21 cellular contexts compared by ENCODE assay signal in the genomic region with DNA sequence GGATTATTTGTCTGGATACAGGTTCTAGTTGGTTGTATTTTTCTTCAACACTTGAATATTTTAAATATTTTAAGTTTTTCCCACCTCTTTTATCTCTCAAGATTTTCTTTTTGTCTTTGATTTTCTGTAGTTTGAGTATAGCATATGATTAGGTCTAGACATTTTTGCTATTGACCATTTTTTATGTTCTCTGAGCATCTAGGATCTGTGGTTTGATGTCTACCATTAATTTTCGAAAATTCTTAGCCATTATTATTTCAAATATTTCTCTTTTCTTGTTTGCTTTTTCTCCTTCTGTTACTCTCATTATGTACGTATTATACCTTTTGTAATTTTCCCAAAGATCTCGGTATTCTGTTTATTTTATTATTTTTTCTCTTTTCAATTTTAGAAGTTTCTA.
DNase-seq lines count a peak whose midpoint lies in the region; ATAC-seq, FAIRE-seq and TF ChIP-seq lines count a peak whose summit lies in the region.
"Had no signal": no experiment of that assay in that cellular context is flagged by ENCODE, and none has a peak within 500 bp of the region (broad histone marks: within the 10 kb centered on the region; RNA-seq: fewer than 3 reads in every experiment).

No MANE protein-coding gene starts in this region.

- DNase-seq in RCC 7860 (ENCODE audit: low spot score) (no peak), dorsolateral prefrontal cortex (no peak), mammary epithelial cell (no peak)
- no peak for DNase-seq in activated naive CD8-positive, alpha-beta T cell treated with anti-CD3 and anti-CD28 coated beads, Interleukin-2, amount 50 U/mL, for 24 hours
- DNase-seq: 8988T; AML-193; Caco-2; Calu3; CD4-positive, alpha-beta T cell; CD8-positive, alpha-beta T cell; DND-41; EL; GF-D8 had no signal

- intact Hi-C loops in dorsolateral prefrontal cortex (cut with DNase I): no loop called here
- intact Hi-C loops in mammary epithelial cell (cut with micrococcal nuclease): no loop called here

- dilution Hi-C loops in mammary epithelial cell (cut with HindIII; ENCODE audit: low sequenced_read_pairs): loop anchor here (10.0 kb wide), 1 partner anchor 56 kb away; no protein-coding TSS in a partner anchor

- ATAC-seq in activated naive CD8-positive, alpha-beta T cell treated with anti-CD3 and anti-CD28 coated beads, Interleukin-2, amount 50 U/mL, for 24 hours: no peak
- ATAC-seq: A549; CD8-positive, alpha-beta T cell had no signal

- H3K4me1 Mint-ChIP-seq in activated naive CD8-positive, alpha-beta T cell treated with anti-CD3 and anti-CD28 coated beads, Interleukin-2, amount 50 U/mL, for 24 hours: no peaks in the 10 kb centered on the region
- H3K4me1 Mint-ChIP-seq: B cell had no signal

- no peak overlapping the region for H3K4me2 ChIP-seq in mammary epithelial cell (ENCODE audit: insufficient read depth, low read depth, low read length)
- H3K4me2 ChIP-seq: A549; BLaER1 treated with 17β-estradiol and CSF1 and Interleukin-3, amounts not matched to agents 10 nM and 100 nM had no signal

- H3K4me3 ChIP-seq in dorsolateral prefrontal cortex (no peak overlapping the region), mammary epithelial cell (replicated peaks in 1 of 3; ENCODE audit: insufficient read depth in 1 of 3, low read depth in 2 of 3, low read length in 3 of 3) (no peak overlapping the region)
- H3K4me3 ChIP-seq: A549; BLaER1 treated with 17β-estradiol and CSF1 and Interleukin-3, amounts not matched to agents 10 nM and 100 nM had no signal

- H3K27ac ChIP-seq in dorsolateral prefrontal cortex (no peak overlapping the region), mammary epithelial cell (ENCODE audit: insufficient read depth, low read depth, low read length) (no peak overlapping the region)
- H3K27ac ChIP-seq: A549; BLaER1 treated with 17β-estradiol and CSF1 and Interleukin-3, amounts not matched to agents 10 nM and 100 nM; C4-2B had no signal

- TF ChIP-seq CTCF in dorsolateral prefrontal cortex (IDR thresholded peaks at IDR 0.05 in 54 of 56, conservative IDR thresholded peaks at IDR 0.05 in 2 of 56; ENCODE audit: low read depth in 1 of 56, partially characterized antibody in 56 of 56) (no peak), mammary epithelial cell (conservative IDR thresholded peaks at IDR 0.05 in 1 of 2, IDR thresholded peaks at IDR 0.05 in 1 of 2; ENCODE audit: extremely low read depth in 1 of 2, insufficient read depth in 1 of 2, low read depth in 1 of 2, low read length in 2 of 2) (no peak)

- no peak overlapping the region for H3K9ac ChIP-seq in mammary epithelial cell (ENCODE audit: insufficient read depth, low read length)
- H3K9ac ChIP-seq: BLaER1 treated with 17β-estradiol and CSF1 and Interleukin-3, amounts not matched to agents 10 nM and 100 nM had no signal

- H4K20me1 ChIP-seq in mammary epithelial cell (ENCODE audit: insufficient read depth, low read length): no peaks in the 10 kb centered on the region
- H4K20me1 ChIP-seq: BLaER1 treated with 17β-estradiol and CSF1 and Interleukin-3, amounts not matched to agents 10 nM and 100 nM had no signal

- no peaks in the 10 kb centered on the region for H3K9me3 ChIP-seq in mammary epithelial cell (replicated peaks; ENCODE audit: insufficient read depth, low read length)
- H3K9me3 ChIP-seq: A549; BLaER1 treated with 17β-estradiol and CSF1 and Interleukin-3, amounts not matched to agents 10 nM and 100 nM; Caco-2 had no signal

- no peak overlapping the region for H3K4me3 Mint-ChIP-seq in activated naive CD8-positive, alpha-beta T cell treated with anti-CD3 and anti-CD28 coated beads, Interleukin-2, amount 50 U/mL, for 24 hours
- H3K4me3 Mint-ChIP-seq: B cell; CD4-positive, alpha-beta T cell; CD8-positive, alpha-beta T cell had no signal

- no TSS peak for BruUV-seq in mammary epithelial cell (replicated peaks; lab: Mats Ljungman, UMichigan)

- H3K79me2 ChIP-seq in mammary epithelial cell (ENCODE audit: insufficient read depth, low read length): no peaks in the 10 kb centered on the region

- CTCF ChIA-PET in mammary epithelial cell (lab: Charles Lee; ENCODE audit: low non-redundant PET): no interaction called here

- H2AFZ ChIP-seq in mammary epithelial cell (ENCODE audit: low read depth, low read length): no peak overlapping the region

- H3K9me3 Mint-ChIP-seq in activated naive CD8-positive, alpha-beta T cell treated with anti-CD3 and anti-CD28 coated beads, Interleukin-2, amount 50 U/mL, for 24 hours: peaks cover 26% of the 10 kb centered on the region

- no peaks in the 10 kb centered on the region for H3K27me3 ChIP-seq in dorsolateral prefrontal cortex
- no peaks in the 10 kb centered on the region for H3K27me3 ChIP-seq in mammary epithelial cell (ENCODE audit: insufficient read depth, low read length)
- H3K27me3 ChIP-seq: BLaER1 treated with 17β-estradiol and CSF1 and Interleukin-3, amounts not matched to agents 10 nM and 100 nM had no signal

- H3K36me3 Mint-ChIP-seq in activated naive CD8-positive, alpha-beta T cell treated with anti-CD3 and anti-CD28 coated beads, Interleukin-2, amount 50 U/mL, for 24 hours (ENCODE audit: low read depth): peaks cover 22% of the 10 kb centered on the region

- FAIRE-seq in G401.6 (lab: Jason Lieb, UNC): peak; percentile 25
- FAIRE-seq in RCC 7860 (lab: Jason Lieb, UNC): peak; percentile 5
- FAIRE-seq: D721Med, GM12891, GM19239 had no signal

- WGBS in mammary epithelial cell (ENCODE audit: low coverage, missing lambda C conversion rate): 89% methylated on average over 3 of the region's 3 CpGs

- no peaks in the 10 kb centered on the region for H3K36me3 ChIP-seq in mammary epithelial cell (ENCODE audit: insufficient read depth, low read length)
- H3K36me3 ChIP-seq: BLaER1 treated with 17β-estradiol and CSF1 and Interleukin-3, amounts not matched to agents 10 nM and 100 nM had no signal

- H3K4me1 ChIP-seq in mammary epithelial cell (ENCODE audit: insufficient read depth, low read length): no peaks in the 10 kb centered on the region
- H3K4me1 ChIP-seq: A549; BLaER1 treated with 17β-estradiol and CSF1 and Interleukin-3, amounts not matched to agents 10 nM and 100 nM; Caco-2 had no signal

- H3K27me3 Mint-ChIP-seq in activated naive CD8-positive, alpha-beta T cell treated with anti-CD3 and anti-CD28 coated beads, Interleukin-2, amount 50 U/mL, for 24 hours: no peaks in the 10 kb centered on the region
- H3K27me3 Mint-ChIP-seq: B cell; CD4-positive, alpha-beta T cell had no signal

- in situ Hi-C loops in mammary epithelial cell (cut with MboI; ENCODE audit: low sequenced_read_pairs in 2 of 2): no loop called here

- H3K27ac Mint-ChIP-seq in activated naive CD8-positive, alpha-beta T cell treated with anti-CD3 and anti-CD28 coated beads, Interleukin-2, amount 50 U/mL, for 24 hours: no peak overlapping the region
- H3K27ac Mint-ChIP-seq: B cell; CD4-positive, alpha-beta T cell; CD8-positive, alpha-beta T cell had no signal
